18 cellular contexts compared by ENCODE assay signal in genomic region chr9:90165281-90165680, GRCh38.
A peak's percentile ranks its signal among the peaks of the same experiment; 100 is the strongest.
DNase-seq lines count a peak whose midpoint lies in the region; ATAC-seq and TF ChIP-seq lines count a peak whose summit lies in the region.
"Had no signal": no experiment of that assay in that cellular context is flagged by ENCODE, and none has a peak within 500 bp of the region (broad histone marks: within the 10 kb centered on the region; RNA-seq: fewer than 3 reads in every experiment).

No MANE protein-coding gene starts in this region.

- intact Hi-C loops in mucosa of descending colon (cut with DNase I, micrococcal nuclease): no loop called here

- no peaks in the 10 kb centered on the region for H3K36me3 Mint-ChIP-seq in activated naive CD4-positive, alpha-beta T cell treated with anti-CD3 and anti-CD28 coated beads, Interleukin-2, amount 50 U/mL, for 72 hours
- H3K36me3 Mint-ChIP-seq: CD4-positive, CD25-positive, alpha-beta regulatory T cell; CD8-positive, alpha-beta memory T cell had no signal

- H3K4me1 ChIP-seq in Peyer's patch (peaks cover 0 to 12% (median 4%) of the 10 kb centered on the region in 4 donors), mucosa of descending colon (ENCODE audit: low read depth) (peaks cover 20% of the 10 kb centered on the region)
- H3K4me1 ChIP-seq: BE2C had no signal

- TF ChIP-seq POLR2A in Peyer's patch (IDR thresholded peaks at IDR 0.05): no peak

- peak overlapping the region in 2 of 4 donors; percentile 37 to 47 for H3K27ac ChIP-seq in Peyer's patch
- H3K27ac ChIP-seq in VCaP: peak overlapping the region; percentile 2; the same call in 1 of the 2 replicates
- H3K27ac ChIP-seq: GM23248 had no signal

- no peaks in the 10 kb centered on the region for H3K27me3 ChIP-seq in Peyer's patch

- no peak overlapping the region for H3K27ac Mint-ChIP-seq in activated naive CD4-positive, alpha-beta T cell treated with anti-CD3 and anti-CD28 coated beads, Interleukin-2, amount 50 U/mL, for 72 hours
- H3K27ac Mint-ChIP-seq: CD4-positive, CD25-positive, alpha-beta regulatory T cell; CD8-positive, alpha-beta memory T cell had no signal

- ATAC-seq in mucosa of descending colon (peak; percentile 85), HG02571 (IDR thresholded peaks at IDR 0.05; ENCODE audit: unreplicated experiment) (no peak), HG03139 (IDR thresholded peaks at IDR 0.05; ENCODE audit: unreplicated experiment) (no peak)
- ATAC-seq in activated naive CD4-positive, alpha-beta T cell treated with anti-CD3 and anti-CD28 coated beads, Interleukin-2, amount 50 U/mL, for 72 hours: no peak
- ATAC-seq: HepG2 had no signal

- DNase-seq in Peyer's patch (peak in 2 of 3 donors; percentile 59 to 72), mucosa of descending colon (peak in 2 of 3 donors; percentile 45 to 85)
- no peak for DNase-seq in activated naive CD4-positive, alpha-beta T cell treated with anti-CD3 and anti-CD28 coated beads, Interleukin-2, amount 50 U/mL, for 72 hours (ENCODE audit: low spot score in 2 of 2)
- DNase-seq in stimulated activated CD4-positive, alpha-beta T cell treated with anti-CD3 and anti-CD28 coated beads, Interleukin-12 subunit alpha, Interleukin-12 subunit beta, amount 100 ng/mL, for 4 hours: no peak
- DNase-seq: ACHN; BE2C; C1 segment of cervical spinal cord; CD4-positive, CD25-positive, alpha-beta regulatory T cell; CD8-positive, alpha-beta memory T cell; COR-L47; DMS79; GDM1; GM23248; HCEC 1CT had no signal

- no peaks in the 10 kb centered on the region for H3K9me3 Mint-ChIP-seq in activated naive CD4-positive, alpha-beta T cell treated with anti-CD3 and anti-CD28 coated beads, Interleukin-2, amount 50 U/mL, for 72 hours
- H3K9me3 Mint-ChIP-seq: CD4-positive, CD25-positive, alpha-beta regulatory T cell; CD8-positive, alpha-beta memory T cell had no signal

- H3K36me3 ChIP-seq in Peyer's patch (no peaks in the 10 kb centered on the region), mucosa of descending colon (ENCODE audit: low read depth) (no peaks in the 10 kb centered on the region)
- H3K36me3 ChIP-seq: BE2C had no signal

- H3K4me3 ChIP-seq in Peyer's patch (no peak overlapping the region), mucosa of descending colon (no peak overlapping the region)
- H3K4me3 ChIP-seq: GM23248 had no signal

- H3K9me3 ChIP-seq in Peyer's patch (no peaks in the 10 kb centered on the region), mucosa of descending colon (no peaks in the 10 kb centered on the region)
- H3K9me3 ChIP-seq: BE2C had no signal

- TF ChIP-seq CTCF in Peyer's patch (IDR thresholded peaks at IDR 0.05): no peak
- TF ChIP-seq CTCF in VCaP (conservative IDR thresholded peaks at IDR 0.05): no peak
- no peak for TF ChIP-seq CTCF in mucosa of descending colon (IDR thresholded peaks at IDR 0.05)

Comparison
In these comparisons a context has a peak if more than half of its experiments do, and no peak if none do; other contexts are left out.
1. DNase-seq: peak in Peyer's patch (2 of 3) and mucosa of descending colon (2 of 3); none in activated naive CD4-positive, alpha-beta T cell treated with anti-CD3 and anti-CD28 coated beads, Interleukin-2, amount 50 U/mL, for 72 hours (0 of 2) and stimulated activated CD4-positive, alpha-beta T cell treated with anti-CD3 and anti-CD28 coated beads, Interleukin-12 subunit alpha, Interleukin-12 subunit beta, amount 100 ng/mL, for 4 hours (single experiment).